ENCODE assay signal across 1 cellular context in the genomic region with DNA sequence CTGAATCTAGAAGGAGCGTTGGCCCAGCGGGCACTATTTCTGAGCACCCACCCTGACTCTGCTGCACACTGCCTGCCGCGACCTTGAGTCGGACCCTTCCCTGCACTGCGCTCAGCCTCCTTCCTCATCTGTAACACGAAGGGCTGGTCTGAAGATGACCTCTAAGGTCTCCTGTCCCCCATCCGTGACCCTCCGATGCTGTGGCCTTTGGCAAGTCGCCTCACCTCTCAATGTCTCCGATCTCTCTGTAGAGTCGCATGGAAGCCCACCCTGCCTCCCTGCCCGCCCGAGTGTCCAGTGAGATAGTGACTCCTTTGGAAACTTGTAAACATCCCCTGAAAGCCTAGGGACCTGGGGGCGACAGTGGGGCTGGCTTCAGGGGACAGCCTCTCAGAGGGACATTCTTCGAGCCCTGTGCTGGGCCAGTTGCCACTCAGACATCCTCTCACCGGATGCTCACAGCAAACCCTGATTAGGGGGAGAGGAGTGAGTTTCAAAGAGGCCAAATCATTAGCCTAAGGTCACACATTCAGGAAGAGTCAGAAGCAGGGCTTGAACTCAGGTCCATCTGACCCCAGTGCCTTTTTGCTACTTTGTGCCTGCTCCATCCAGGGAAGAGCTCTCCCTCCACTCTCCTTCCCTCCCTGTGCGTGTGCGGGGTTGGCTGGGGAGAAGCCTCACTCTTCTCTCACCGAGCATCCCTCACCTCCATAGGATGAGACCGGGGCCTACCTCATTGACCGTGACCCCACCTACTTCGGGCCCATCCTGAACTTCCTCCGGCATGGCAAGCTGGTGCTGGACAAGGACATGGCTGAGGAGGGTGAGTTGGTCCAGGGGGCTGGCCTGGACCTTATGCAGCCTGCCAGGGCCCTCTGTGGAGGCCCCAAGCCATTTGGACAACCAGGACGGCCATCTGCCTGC.
TF ChIP-seq lines count a peak whose summit lies in the region.

No MANE protein-coding gene starts in this region.

TF ChIP-seq in GM12878, 131 proteins besides CTCF, POLR2A, EP300 and RAD21:
- TF ChIP-seq, protein P1, sequence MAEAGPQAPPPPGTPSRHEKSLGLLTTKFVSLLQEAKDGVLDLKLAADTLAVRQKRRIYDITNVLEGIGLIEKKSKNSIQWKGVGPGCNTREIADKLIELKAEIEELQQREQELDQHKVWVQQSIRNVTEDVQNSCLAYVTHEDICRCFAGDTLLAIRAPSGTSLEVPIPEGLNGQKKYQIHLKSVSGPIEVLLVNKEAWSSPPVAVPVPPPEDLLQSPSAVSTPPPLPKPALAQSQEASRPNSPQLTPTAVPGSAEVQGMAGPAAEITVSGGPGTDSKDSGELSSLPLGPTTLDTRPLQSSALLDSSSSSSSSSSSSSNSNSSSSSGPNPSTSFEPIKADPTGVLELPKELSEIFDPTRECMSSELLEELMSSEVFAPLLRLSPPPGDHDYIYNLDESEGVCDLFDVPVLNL (IDR thresholded peaks at IDR 0.05; ENCODE audit: low read depth, low read length): no peak
- TF ChIP-seq MEF2A (IDR thresholded peaks at IDR 0.05; ENCODE audit: insufficient read depth, low read depth, low read length) (no peak), ZBED1 (IDR thresholded peaks at IDR 0.05; ENCODE audit: borderline replicate concordance) (no peak), MTA3 (IDR thresholded peaks at IDR 0.05; ENCODE audit: borderline replicate concordance, low read length) (no peak), SIN3A (IDR thresholded peaks at IDR 0.05; ENCODE audit: low read depth, low read length) (no peak), EED (IDR thresholded peaks at IDR 0.05; ENCODE audit: low read depth) (no peak), MTA2 (IDR thresholded peaks at IDR 0.05; ENCODE audit: low read depth) (no peak), SUPT20H (IDR thresholded peaks at IDR 0.05; ENCODE audit: borderline replicate concordance, control insufficient read depth, low read depth, low read length) (no peak)
- TF ChIP-seq, protein P2, sequence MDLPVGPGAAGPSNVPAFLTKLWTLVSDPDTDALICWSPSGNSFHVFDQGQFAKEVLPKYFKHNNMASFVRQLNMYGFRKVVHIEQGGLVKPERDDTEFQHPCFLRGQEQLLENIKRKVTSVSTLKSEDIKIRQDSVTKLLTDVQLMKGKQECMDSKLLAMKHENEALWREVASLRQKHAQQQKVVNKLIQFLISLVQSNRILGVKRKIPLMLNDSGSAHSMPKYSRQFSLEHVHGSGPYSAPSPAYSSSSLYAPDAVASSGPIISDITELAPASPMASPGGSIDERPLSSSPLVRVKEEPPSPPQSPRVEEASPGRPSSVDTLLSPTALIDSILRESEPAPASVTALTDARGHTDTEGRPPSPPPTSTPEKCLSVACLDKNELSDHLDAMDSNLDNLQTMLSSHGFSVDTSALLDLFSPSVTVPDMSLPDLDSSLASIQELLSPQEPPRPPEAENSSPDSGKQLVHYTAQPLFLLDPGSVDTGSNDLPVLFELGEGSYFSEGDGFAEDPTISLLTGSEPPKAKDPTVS (IDR thresholded peaks at IDR 0.05; ENCODE audit: low read depth, low read length): no peak
TF ChIP-seq in GM12878: peak in this region for 0.
